In the genomic region with DNA sequence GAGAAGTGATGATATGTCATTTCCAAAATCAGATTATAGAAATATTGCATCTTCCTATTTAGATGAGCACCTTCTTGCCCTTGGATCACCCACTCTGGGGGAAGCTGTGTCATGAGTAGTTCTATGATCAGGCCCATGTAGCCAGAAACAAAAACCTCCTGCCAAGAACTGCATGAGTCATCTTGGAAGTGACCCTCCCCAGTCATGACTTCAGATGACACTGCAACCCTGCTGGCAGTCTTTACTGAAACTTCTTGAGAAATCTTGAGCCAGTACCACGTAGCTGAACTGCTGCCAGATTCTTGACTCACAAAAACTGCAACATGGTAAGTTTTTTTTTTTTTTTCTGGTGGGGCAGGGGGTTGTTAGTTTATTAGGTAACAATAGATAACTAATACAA, we compare ENCODE assay signal across 11 cellular contexts.
DNase-seq lines count a peak whose midpoint lies in the region; ATAC-seq, FAIRE-seq and TF ChIP-seq lines count a peak whose summit lies in the region.
"Had no signal": no experiment of that assay in that cellular context is flagged by ENCODE, and none has a peak within 500 bp of the region (broad histone marks: within the 10 kb centered on the region; RNA-seq: fewer than 3 reads in every experiment).

No MANE protein-coding gene starts in this region.

- ATAC-seq in GM18909 (IDR thresholded peaks at IDR 0.05; ENCODE audit: poor library complexity, unreplicated experiment) (no peak), HG03280 (IDR thresholded peaks at IDR 0.05; ENCODE audit: unreplicated experiment) (no peak)

- no peak overlapping the region for H3K4me3 ChIP-seq in AG10803 (ENCODE audit: low read length)
- H3K4me3 ChIP-seq: BLaER1 treated with 17β-estradiol and CSF1 and Interleukin-3, amounts not matched to agents 10 nM and 100 nM had no signal

- no peak for TF ChIP-seq CTCF in AG10803 (conservative IDR thresholded peaks at IDR 0.05; ENCODE audit: low read length)

- peak; percentile 16 for FAIRE-seq in HTR-8/SVneo (lab: Jason Lieb, UNC)

- DNase-seq in AG10803 (ENCODE audit: low read depth) (peak; percentile 38), HTR-8/SVneo (ENCODE audit: insufficient read length, low spot score) (no peak), kidney tubule cell (ENCODE audit: low spot score) (peak; percentile 45), HK-2 (ENCODE audit: unreplicated experiment) (no peak), NCI-H187 (lab: John Stamatoyannopoulos, UW) (no peak)
- peak; percentile 3 for DNase-seq in activated T-helper 9 cell treated with anti-CD3 and anti-CD28 coated beads, Interleukin-2, amount 50 U/mL, for 16 hours (ENCODE audit: low read depth)
- DNase-seq: cerebellar nuclear complex, NCI-H524 treated with DMSO at 0.1 percent for 48 hours had no signal

Comparison
In these comparisons a context has a peak if more than half of its experiments do, and no peak if none do; other contexts are left out.
1. DNase-seq: peak in AG10803 (single experiment), activated T-helper 9 cell treated with anti-CD3 and anti-CD28 coated beads, Interleukin-2, amount 50 U/mL, for 16 hours (single experiment) and kidney tubule cell (single experiment); none in HTR-8/SVneo (single experiment), HK-2 (single experiment) and NCI-H187 (0 of 2).